Comparison of ENCODE assay signal across 14 cellular contexts in genomic region chr15:56356616-56357015, GRCh38. TPM values are rescaled to one million over a fixed set of nuclear protein-coding genes. Genes with fewer than 3 reads are reported as not detected.
DNase-seq lines count a peak whose midpoint lies in the region; ATAC-seq, FAIRE-seq and TF ChIP-seq lines count a peak whose summit lies in the region.
"Had no signal": no experiment of that assay in that cellular context is flagged by ENCODE, and none has a peak within 500 bp of the region (broad histone marks: within the 10 kb centered on the region; RNA-seq: fewer than 3 reads in every experiment).

No MANE protein-coding gene starts in this region.

- 83% methylated on average over 1 of the region's 2 CpGs for WGBS in mesenchymal stem cell

- H4K8ac ChIP-seq in mesenchymal stem cell (ENCODE audit: low read length): no peak overlapping the region

- peaks cover 18 to 19% of the 10 kb centered on the region in 2 donors for H3K27me3 Mint-ChIP-seq in natural killer cell treated with Interleukin-12 subunit alpha and Interleukin-12 subunit beta and Interleukin-15 and Interleukin-18, amount 100 ng/mL, for 72 hours

- TF ChIP-seq CTCF in astrocyte of the cerebellum (IDR thresholded peaks at IDR 0.05; ENCODE audit: low read depth, low read length, missing control alignments) (no peak), kidney (IDR thresholded peaks at IDR 0.05; ENCODE audit: borderline replicate concordance, extremely low read depth, insufficient read depth) (no peak)

- no peak overlapping the region for H2AFZ ChIP-seq in mesenchymal stem cell (ENCODE audit: low read depth, low read length)

- H3K4me1 ChIP-seq in BLaER1 (peaks cover 6% of the 10 kb centered on the region; the same call in 1 of the 2 replicates), kidney (ENCODE audit: control insufficient read depth in 1 of 2, insufficient read depth in 1 of 2, low read depth in 1 of 2, low read length in 2 of 2) (no peaks in the 10 kb centered on the region), mesenchymal stem cell (ENCODE audit: control insufficient read depth, insufficient read depth, low read depth, low read length) (no peaks in the 10 kb centered on the region)

- no peak overlapping the region for H3K27ac Mint-ChIP-seq in natural killer cell treated with Interleukin-12 subunit alpha and Interleukin-12 subunit beta and Interleukin-15 and Interleukin-18, amount 100 ng/mL, for 72 hours
- H3K27ac Mint-ChIP-seq: CD14-positive monocyte had no signal

- H3K36me3 ChIP-seq in BLaER1 (no peaks in the 10 kb centered on the region), kidney (ENCODE audit: control insufficient read depth in 1 of 2, insufficient read depth in 2 of 2, low read length in 2 of 2) (no peaks in the 10 kb centered on the region), mesenchymal stem cell (ENCODE audit: control insufficient read depth in 1 of 2, insufficient read depth in 2 of 2, low read depth in 1 of 2, low read length in 2 of 2) (no peaks in the 10 kb centered on the region)

- H3K18ac ChIP-seq in mesenchymal stem cell (ENCODE audit: low read depth in 1 of 2, low read length in 2 of 2): no peak overlapping the region

- no peak overlapping the region for H3K4me3 ChIP-seq in BLaER1
- no peak overlapping the region for H3K4me3 ChIP-seq in astrocyte of the cerebellum (ENCODE audit: low read depth, low read length)
- H3K4me3 ChIP-seq in kidney (ENCODE audit: low read length in 2 of 2): no peak overlapping the region
- no peak overlapping the region for H3K4me3 ChIP-seq in mesenchymal stem cell (ENCODE audit: insufficient read depth in 1 of 2, low read depth in 1 of 2, low read length in 2 of 2)
- H3K4me3 ChIP-seq: skin epidermis had no signal

- no peak overlapping the region for H3K27ac ChIP-seq in BLaER1
- H3K27ac ChIP-seq in kidney (ENCODE audit: low read depth in 2 of 2, low read length in 2 of 2): no peak overlapping the region
- H3K27ac ChIP-seq in mesenchymal stem cell (ENCODE audit: low read length, poor library complexity, severe bottlenecking): no peak overlapping the region

- no peaks in the 10 kb centered on the region for H3K27me3 ChIP-seq in BLaER1
- no peaks in the 10 kb centered on the region for H3K27me3 ChIP-seq in mesenchymal stem cell (ENCODE audit: control insufficient read depth in 1 of 2, insufficient read depth in 1 of 2, low read length in 2 of 2)

- no peak for FAIRE-seq in kidney (lab: Jason Lieb, UNC)
- FAIRE-seq: GM19239, islet of Langerhans had no signal

- DNase-seq in astrocyte of the cerebellum (ENCODE audit: low read depth) (peak; percentile 57), nucleus accumbens (lab: John Stamatoyannopoulos, UW) (no peak), kidney (no peak), mesenchymal stem cell (no peak)
- DNase-seq in natural killer cell treated with Interleukin-12 subunit alpha and Interleukin-12 subunit beta and Interleukin-15 and Interleukin-18, amount 100 ng/mL, for 72 hours (ENCODE audit: low spot score): no peak
- DNase-seq: activated CD8-positive, alpha-beta memory T cell treated with anti-CD3 and anti-CD28 coated beads, Interleukin-2, amount 50 U/mL, for 48 hours; SHP77 treated with DMSO at 0.1 percent for 48 hours had no signal

- H3K14ac ChIP-seq in mesenchymal stem cell (ENCODE audit: low read length in 2 of 2): no peak overlapping the region

- H2BK120ac ChIP-seq in mesenchymal stem cell (ENCODE audit: low read depth, low read length): no peak overlapping the region

- in situ Hi-C loops in astrocyte of the cerebellum (cut with HindIII; ENCODE audit: low sequenced_read_pairs): no loop called here

- no peaks in the 10 kb centered on the region for H3K79me1 ChIP-seq in mesenchymal stem cell (replicated peaks; ENCODE audit: low read length, poor library complexity, severe bottlenecking)

- no peaks in the 10 kb centered on the region for H3K4me1 Mint-ChIP-seq in natural killer cell treated with Interleukin-12 subunit alpha and Interleukin-12 subunit beta and Interleukin-15 and Interleukin-18, amount 100 ng/mL, for 72 hours (ENCODE audit: low read depth in 2 of 2)

- H3K36me3 Mint-ChIP-seq in natural killer cell treated with Interleukin-12 subunit alpha and Interleukin-12 subunit beta and Interleukin-15 and Interleukin-18, amount 100 ng/mL, for 72 hours: no peaks in the 10 kb centered on the region
- H3K36me3 Mint-ChIP-seq: CD14-positive monocyte had no signal

- intact Hi-C loops in kidney (cut with DNase I): no loop called here

- no peak overlapping the region for H3K4me3 Mint-ChIP-seq in natural killer cell treated with Interleukin-12 subunit alpha and Interleukin-12 subunit beta and Interleukin-15 and Interleukin-18, amount 100 ng/mL, for 72 hours
- H3K4me3 Mint-ChIP-seq: CD14-positive monocyte had no signal

- H3K9me3 Mint-ChIP-seq in natural killer cell treated with Interleukin-12 subunit alpha and Interleukin-12 subunit beta and Interleukin-15 and Interleukin-18, amount 100 ng/mL, for 72 hours: no peaks in the 10 kb centered on the region

- no peak overlapping the region for H3K9ac ChIP-seq in BLaER1
- no peak overlapping the region for H3K9ac ChIP-seq in kidney (ENCODE audit: low read length in 2 of 2)
- no peak overlapping the region for H3K9ac ChIP-seq in mesenchymal stem cell (ENCODE audit: low read length)

- no peak overlapping the region for H2BK5ac ChIP-seq in mesenchymal stem cell (ENCODE audit: low read depth, low read length, poor library complexity, severe bottlenecking)

- ATAC-seq in GM19463 (IDR thresholded peaks at IDR 0.05; ENCODE audit: unreplicated experiment) (peak; percentile 60), HG03457 (IDR thresholded peaks at IDR 0.05; ENCODE audit: unreplicated experiment) (peak; percentile 76)
- ATAC-seq in natural killer cell treated with Interleukin-12 subunit alpha and Interleukin-12 subunit beta and Interleukin-15 and Interleukin-18, amount 100 ng/mL, for 72 hours: no peak

- no peak overlapping the region for H3K23ac ChIP-seq in mesenchymal stem cell (ENCODE audit: low read length in 2 of 2)

- no peak overlapping the region for H4K91ac ChIP-seq in mesenchymal stem cell (ENCODE audit: low read length)

- H2BK12ac ChIP-seq in mesenchymal stem cell (ENCODE audit: low read length in 2 of 2): no peak overlapping the region

- H3K4me2 ChIP-seq in BLaER1: peak overlapping the region; percentile 23
- no peak overlapping the region for H3K4me2 ChIP-seq in mesenchymal stem cell (ENCODE audit: low read length, poor library complexity, severe bottlenecking)

- no peak overlapping the region for H3K4ac ChIP-seq in mesenchymal stem cell (ENCODE audit: low read depth in 1 of 2, low read length in 2 of 2)

- H3K9me3 ChIP-seq in BLaER1: 0 out of 2 replicates have a peak, but pooled peaks cover 2% of the 10 kb centered on the region
- H3K9me3 ChIP-seq in kidney (ENCODE audit: control insufficient read depth in 1 of 2, low read length in 2 of 2): no peaks in the 10 kb centered on the region
- peaks cover 2% of the 10 kb centered on the region for H3K9me3 ChIP-seq in mesenchymal stem cell (ENCODE audit: control insufficient read depth, low read length)

- no peak overlapping the region for H2AK5ac ChIP-seq in mesenchymal stem cell (ENCODE audit: low read length, severe bottlenecking)

- no peak overlapping the region for H2BK15ac ChIP-seq in mesenchymal stem cell (ENCODE audit: low read depth, poor library complexity, severe bottlenecking)

- no peaks in the 10 kb centered on the region for H4K20me1 ChIP-seq in BLaER1

RNA-seq across cellular contexts. Expression of gene TEX9, which starts 8.6 kb away (rescaled TPM):
- total RNA-seq in kidney: 35.2 TPM
- polyA plus RNA-seq in kidney (ENCODE audit: insufficient read depth, low read depth, low replicate concordance): 9.4 TPM
- under 1 TPM; 0.57 to 0.67 TPM for total RNA-seq in natural killer cell treated with Interleukin-12 subunit alpha and Interleukin-12 subunit beta and Interleukin-15 and Interleukin-18, amount 100 ng/mL, for 72 hours
- polyA plus RNA-seq in mesenchymal stem cell (2013, experiment 1 of 2): 2.7 TPM
- polyA plus RNA-seq in mesenchymal stem cell (2013, experiment 2 of 2): 3.1 TPM

Comparison
In these comparisons a context has a peak if more than half of its experiments do, and no peak if none do; other contexts are left out.
1. ATAC-seq: peak in GM19463 (single experiment) and HG03457 (single experiment); none in natural killer cell treated with Interleukin-12 subunit alpha and Interleukin-12 subunit beta and Interleukin-15 and Interleukin-18, amount 100 ng/mL, for 72 hours (0 of 2).
2. RNA of gene TEX9, which starts 8.6 kb away (total RNA-seq): 35.2 TPM in kidney (single experiment); 0.57 to 0.67 TPM in natural killer cell treated with Interleukin-12 subunit alpha and Interleukin-12 subunit beta and Interleukin-15 and Interleukin-18, amount 100 ng/mL, for 72 hours; every median in the first group is over 10 times any median in the second.